In genomic region chr1:14181191-14181793, GRCh38 we compare ENCODE assay signal across 1 cellular context.
TF ChIP-seq lines count a peak whose summit lies in the region.

No MANE protein-coding gene starts in this region.

TF ChIP-seq in WTC11, 78 proteins besides CTCF, POLR2A, EP300 and RAD21 (continued from another document):
- TF ChIP-seq IRF2 (CRISPR knock-in tag; IDR thresholded peaks at IDR 0.05; ENCODE audit: borderline replicate concordance, low read depth) (no peak), ZNF416 (CRISPR knock-in tag; IDR thresholded peaks at IDR 0.05) (no peak), CREB1 (CRISPR knock-in tag; IDR thresholded peaks at IDR 0.05) (no peak), JUN (CRISPR knock-in tag; IDR thresholded peaks at IDR 0.05) (no peak), RORB (CRISPR knock-in tag; IDR thresholded peaks at IDR 0.05) (no peak), E2F4 (CRISPR knock-in tag; IDR thresholded peaks at IDR 0.05; ENCODE audit: borderline replicate concordance, low read depth) (no peak), TP53 (CRISPR knock-in tag; IDR thresholded peaks at IDR 0.05) (no peak), PRRX2 (CRISPR knock-in tag; IDR thresholded peaks at IDR 0.05) (no peak), GABPB1 (CRISPR knock-in tag; IDR thresholded peaks at IDR 0.05) (no peak), E2F1 (CRISPR knock-in tag; IDR thresholded peaks at IDR 0.05) (no peak), ARID4B (CRISPR knock-in tag; IDR thresholded peaks at IDR 0.05; ENCODE audit: borderline replicate concordance) (no peak)
